In the genomic region with DNA sequence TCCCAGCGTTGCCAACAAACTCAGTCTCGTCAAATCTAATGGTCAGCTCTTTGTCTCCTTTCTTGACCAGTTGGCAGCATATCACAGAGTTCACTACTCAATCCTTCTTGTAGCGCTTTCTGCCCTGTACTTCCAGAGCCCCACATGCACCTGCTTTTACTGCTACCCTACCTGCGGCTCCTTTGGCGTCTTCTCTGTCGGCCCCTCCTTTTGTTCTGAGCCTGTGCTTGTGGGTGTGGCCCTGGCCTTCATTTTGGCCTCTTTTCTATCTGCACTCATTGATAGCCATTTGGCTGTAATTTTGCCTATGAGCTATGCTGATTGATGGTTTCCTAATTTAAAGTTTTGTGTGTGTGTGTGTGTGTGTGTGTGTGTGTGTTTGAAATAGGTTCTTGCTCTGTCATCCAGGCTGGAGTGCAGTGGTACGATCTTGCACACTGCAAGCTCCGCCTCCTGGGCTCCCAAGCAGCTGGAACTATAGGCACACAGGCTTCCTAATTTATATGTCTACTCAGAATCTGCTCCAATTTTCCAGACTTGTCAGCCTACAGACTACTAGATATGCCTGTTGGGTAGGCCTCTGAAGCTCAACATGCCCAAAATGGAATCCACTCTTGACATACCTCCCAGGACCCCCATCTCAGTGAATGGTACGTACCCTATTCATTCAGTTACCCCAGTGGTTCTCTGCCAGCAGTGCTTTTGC, we compare ENCODE assay signal across 1 cellular context.
TF ChIP-seq lines count a peak whose summit lies in the region.

No MANE protein-coding gene starts in this region.

TF ChIP-seq in HCT116, 20 proteins besides CTCF, POLR2A, EP300 and RAD21 (continued from another document):
- TF ChIP-seq, protein P1, sequence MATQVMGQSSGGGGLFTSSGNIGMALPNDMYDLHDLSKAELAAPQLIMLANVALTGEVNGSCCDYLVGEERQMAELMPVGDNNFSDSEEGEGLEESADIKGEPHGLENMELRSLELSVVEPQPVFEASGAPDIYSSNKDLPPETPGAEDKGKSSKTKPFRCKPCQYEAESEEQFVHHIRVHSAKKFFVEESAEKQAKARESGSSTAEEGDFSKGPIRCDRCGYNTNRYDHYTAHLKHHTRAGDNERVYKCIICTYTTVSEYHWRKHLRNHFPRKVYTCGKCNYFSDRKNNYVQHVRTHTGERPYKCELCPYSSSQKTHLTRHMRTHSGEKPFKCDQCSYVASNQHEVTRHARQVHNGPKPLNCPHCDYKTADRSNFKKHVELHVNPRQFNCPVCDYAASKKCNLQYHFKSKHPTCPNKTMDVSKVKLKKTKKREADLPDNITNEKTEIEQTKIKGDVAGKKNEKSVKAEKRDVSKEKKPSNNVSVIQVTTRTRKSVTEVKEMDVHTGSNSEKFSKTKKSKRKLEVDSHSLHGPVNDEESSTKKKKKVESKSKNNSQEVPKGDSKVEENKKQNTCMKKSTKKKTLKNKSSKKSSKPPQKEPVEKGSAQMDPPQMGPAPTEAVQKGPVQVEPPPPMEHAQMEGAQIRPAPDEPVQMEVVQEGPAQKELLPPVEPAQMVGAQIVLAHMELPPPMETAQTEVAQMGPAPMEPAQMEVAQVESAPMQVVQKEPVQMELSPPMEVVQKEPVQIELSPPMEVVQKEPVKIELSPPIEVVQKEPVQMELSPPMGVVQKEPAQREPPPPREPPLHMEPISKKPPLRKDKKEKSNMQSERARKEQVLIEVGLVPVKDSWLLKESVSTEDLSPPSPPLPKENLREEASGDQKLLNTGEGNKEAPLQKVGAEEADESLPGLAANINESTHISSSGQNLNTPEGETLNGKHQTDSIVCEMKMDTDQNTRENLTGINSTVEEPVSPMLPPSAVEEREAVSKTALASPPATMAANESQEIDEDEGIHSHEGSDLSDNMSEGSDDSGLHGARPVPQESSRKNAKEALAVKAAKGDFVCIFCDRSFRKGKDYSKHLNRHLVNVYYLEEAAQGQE (IDR thresholded peaks at IDR 0.05; ENCODE audit: low read depth): no peak
- TF ChIP-seq ELF1 (IDR thresholded peaks at IDR 0.05; ENCODE audit: borderline replicate concordance, low read depth): no peak
- TF ChIP-seq TCF7L2 (IDR thresholded peaks at IDR 0.05; ENCODE audit: borderline replicate concordance, extremely low read depth, insufficient read depth, insufficient read length): no peak
- TF ChIP-seq, protein P2, sequence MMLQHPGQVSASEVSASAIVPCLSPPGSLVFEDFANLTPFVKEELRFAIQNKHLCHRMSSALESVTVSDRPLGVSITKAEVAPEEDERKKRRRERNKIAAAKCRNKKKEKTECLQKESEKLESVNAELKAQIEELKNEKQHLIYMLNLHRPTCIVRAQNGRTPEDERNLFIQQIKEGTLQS (IDR thresholded peaks at IDR 0.05): no peak
- no peak for TF ChIP-seq CEBPB (IDR thresholded peaks at IDR 0.05; ENCODE audit: low read depth)
- no peak for TF ChIP-seq JUND (IDR thresholded peaks at IDR 0.05)
- no peak for TF ChIP-seq CBX3 (IDR thresholded peaks at IDR 0.05; ENCODE audit: low read depth)
- TF ChIP-seq EZH2phosphoT487 (IDR thresholded peaks at IDR 0.05; ENCODE audit: borderline replicate concordance): no peak
- TF ChIP-seq EZH2 (IDR thresholded peaks at IDR 0.05): no peak
- no peak for TF ChIP-seq SP1 (IDR thresholded peaks at IDR 0.05; ENCODE audit: low read depth)
